32 cellular contexts compared by ENCODE assay signal in genomic region chr15:41650806-41651205, GRCh38.
"Had no signal": no experiment of that assay in that cellular context is flagged by ENCODE, and none has a peak within 500 bp of the region (broad histone marks: within the 10 kb centered on the region; RNA-seq: fewer than 3 reads in every experiment).

No MANE protein-coding gene starts in this region.

- H3K27me3 ChIP-seq: MG63, Peyer's patch, SJCRH30 had no signal

- H3K27ac Mint-ChIP-seq: T-cell had no signal

- H3K27ac ChIP-seq: PC-9, Peyer's patch, SJCRH30, SK-N-MC had no signal

- H3K36me3 ChIP-seq: MG63, Peyer's patch, SJCRH30 had no signal

- H3K4me1 ChIP-seq: Peyer's patch, SJCRH30 had no signal

- H3K4me3 Mint-ChIP-seq: T-cell had no signal

- H3K9me3 ChIP-seq: Peyer's patch, SJCRH30 had no signal

- DNase-seq: Kasumi-1, MG63, NCI-H1048, NCI-H1092 treated with DMSO at 0.1 percent for 48 hours, NCI-H1105 treated with DMSO at 0.1 percent for 48 hours, NCI-H1417, NCI-H1436, NCI-H146, NCI-H1694, NCI-H187, NCI-H1930, NCI-H2029 treated with DMSO at 0.1 percent for 48 hours, NCI-H2081 treated with DMSO at 0.1 percent for 48 hours, NCI-H2107, NCI-H2171, NCI-H226, NCI-H446 treated with DMSO at 0.1 percent for 48 hours, NCI-H510A, NCI-H524, NCI-H526, NCI-H69, NCI-H748 treated with DMSO at 0.1 percent for 48 hours, NCI-H82, PC-9, Peyer's patch, RPMI8226, SHP77, SIG-M5, SJCRH30, T-cell had no signal

- H3K4me2 ChIP-seq: PC-9 had no signal

- H3K4me3 ChIP-seq: MG63, PC-9, Peyer's patch, SJCRH30, SK-N-MC had no signal

- H2AFZ ChIP-seq: PC-9 had no signal

- ATAC-seq: SK-N-SH treated with all-trans-retinoic acid at 6 μM for 48 hours, T-cell had no signal
